ENCODE assay signal across 2 cellular contexts in genomic region chr10:75408512-75408881, GRCh38.
TF ChIP-seq lines count a peak whose summit lies in the region.

No MANE protein-coding gene starts in this region.

TF ChIP-seq in SK-N-SH, 30 proteins besides CTCF, POLR2A, EP300 and RAD21 (continued from another document):
- no peak for TF ChIP-seq ZBTB33 (IDR thresholded peaks at IDR 0.05; ENCODE audit: borderline replicate concordance, low read depth)
- TF ChIP-seq TAF1 (IDR thresholded peaks at IDR 0.05; ENCODE audit: borderline replicate concordance, low read depth, low read length), result no peak
- no peak for TF ChIP-seq RCOR1 (IDR thresholded peaks at IDR 0.05; ENCODE audit: low read length)
- no peak for TF ChIP-seq GABPA (IDR thresholded peaks at IDR 0.05; ENCODE audit: low read depth)

TF ChIP-seq in SK-N-SH treated with all-trans-retinoic acid at 6 μM for 48 hours, 23 proteins besides CTCF, POLR2A, EP300 and RAD21 (continued from another document):
- TF ChIP-seq CSRNP3 (CRISPR knock-in tag; IDR thresholded peaks at IDR 0.05) (no peak), ZNF565 (CRISPR knock-in tag; conservative IDR thresholded peaks at IDR 0.05; ENCODE audit: low read depth) (no peak), ZNF70 (CRISPR knock-in tag; IDR thresholded peaks at IDR 0.05) (no peak), CREB5 (CRISPR knock-in tag; IDR thresholded peaks at IDR 0.05; ENCODE audit: low read depth) (no peak), ARNTL (CRISPR knock-in tag; IDR thresholded peaks at IDR 0.05; ENCODE audit: borderline replicate concordance, low read depth) (no peak), TOX (CRISPR knock-in tag; IDR thresholded peaks at IDR 0.05; ENCODE audit: borderline replicate concordance) (no peak), TCF4 (CRISPR knock-in tag; IDR thresholded peaks at IDR 0.05; ENCODE audit: borderline replicate concordance) (no peak), SNAI2 (CRISPR knock-in tag; IDR thresholded peaks at IDR 0.05) (no peak), OSR1 (CRISPR knock-in tag; IDR thresholded peaks at IDR 0.05) (no peak), TSHZ2 (CRISPR knock-in tag; IDR thresholded peaks at IDR 0.05) (no peak), ISL1 (CRISPR knock-in tag; IDR thresholded peaks at IDR 0.05) (no peak), BACH2 (CRISPR knock-in tag; IDR thresholded peaks at IDR 0.05; ENCODE audit: borderline replicate concordance) (no peak), PPARA (CRISPR knock-in tag; IDR thresholded peaks at IDR 0.05; ENCODE audit: borderline replicate concordance) (no peak), ZC3H10 (CRISPR knock-in tag; IDR thresholded peaks at IDR 0.05) (no peak)
